In the genomic region with DNA sequence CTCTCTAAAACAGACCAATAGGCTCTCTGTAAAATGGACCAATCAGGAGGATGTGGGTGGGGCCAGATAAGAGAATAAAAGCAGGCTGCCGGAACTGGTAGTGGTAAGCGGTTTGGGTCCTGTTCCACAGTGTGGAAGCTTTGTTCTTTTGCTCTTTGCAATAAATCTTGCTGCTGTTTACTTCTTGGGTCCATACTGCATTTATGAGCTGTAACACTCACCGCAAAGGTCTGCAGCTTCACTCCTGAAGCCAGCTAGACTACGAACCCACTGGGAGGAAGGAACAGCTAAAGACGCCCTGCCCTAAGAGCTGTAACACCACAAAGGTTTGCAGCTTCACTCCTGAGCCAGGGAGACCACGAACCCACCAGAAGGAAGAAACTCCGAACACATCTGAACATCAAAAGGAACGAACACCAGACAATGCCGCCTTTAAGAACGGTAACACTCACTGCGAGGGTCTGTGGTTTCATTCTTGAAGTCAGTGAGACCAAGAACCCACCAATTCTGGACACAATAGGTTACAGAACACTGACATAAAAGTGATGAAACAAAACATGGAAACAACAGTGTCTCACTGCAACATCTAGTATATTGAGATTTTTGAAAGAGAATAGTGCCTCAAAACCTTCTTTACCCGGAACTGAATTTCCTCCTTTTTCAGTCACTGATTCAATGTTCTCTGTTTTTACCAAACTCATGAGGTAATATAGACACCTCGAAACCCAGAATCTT, we compare ENCODE assay signal across 1 cellular context.
TF ChIP-seq lines count a peak whose summit lies in the region.

No MANE protein-coding gene starts in this region.

TF ChIP-seq in HepG2, 621 proteins besides CTCF, POLR2A, EP300 and RAD21:
- TF ChIP-seq POGZ (CRISPR knock-in tag; IDR thresholded peaks at IDR 0.05) (no peak), NFYB (CRISPR knock-in tag; IDR thresholded peaks at IDR 0.05) (peak; percentile 47; the same call in 1 of the 2 replicates), MATR3 (CRISPR knock-in tag; IDR thresholded peaks at IDR 0.05) (no peak), RBFOX2 (IDR thresholded peaks at IDR 0.05; ENCODE audit: low read depth, low read length) (no peak), NFE2L2 (IDR thresholded peaks at IDR 0.05; ENCODE audit: low read length) (no peak), MIER3 (CRISPR knock-in tag; IDR thresholded peaks at IDR 0.05; ENCODE audit: borderline replicate concordance) (no peak)
